Comparison of ENCODE assay signal across 28 cellular contexts in genomic region chr2:24132543-24132942, GRCh38. TPM values are rescaled to one million over a fixed set of nuclear protein-coding genes. Genes with fewer than 3 reads are reported as not detected.
"Had no signal": no experiment of that assay in that cellular context is flagged by ENCODE, and none has a peak within 500 bp of the region (broad histone marks: within the 10 kb centered on the region; RNA-seq: fewer than 3 reads in every experiment).

No MANE protein-coding gene starts in this region.

- H3K27ac ChIP-seq: stomach, suprapubic skin, testis, thoracic aorta, thyroid gland, tibial artery, tibial nerve, transverse colon, upper lobe of left lung, upper lobe of right lung, uterus, vagina had no signal

- H3K4me1 Mint-ChIP-seq: stimulated activated effector memory CD8-positive, alpha-beta T cell treated with anti-CD3 and anti-CD28 coated beads, Interleukin-12 subunit alpha, Interleukin-12 subunit beta, amount 100 ng/mL, for 72 hours had no signal

- DNase-seq: stimulated activated CD4-positive, alpha-beta T cell treated with anti-CD3 and anti-CD28 coated beads, Interleukin-2, amount 100 ng/mL, for 24 hours; stimulated activated CD4-positive, alpha-beta T cell treated with anti-CD3 and anti-CD28 coated beads, Interleukin-2, amount 100 ng/mL, for 48 hours; stimulated activated CD4-positive, alpha-beta T cell treated with anti-CD3 and anti-CD28 coated beads, Interleukin-4, amount 100 ng/mL, for 1 hour; stimulated activated CD4-positive, alpha-beta T cell treated with anti-CD3 and anti-CD28 coated beads, Interleukin-4, amount 100 ng/mL, for 24 hours; stimulated activated CD4-positive, alpha-beta T cell treated with anti-CD3 and anti-CD28 coated beads, Interleukin-4, amount 100 ng/mL, for 4 hours; stimulated activated CD8-positive, alpha-beta memory T cell treated with anti-CD3 and anti-CD28 coated beads, Interleukin-4, amount 100 ng/mL, for 48 hours; stimulated activated naive B cell treated with anti-CD40 and anti-IgM and Interleukin-4, amounts not matched to agents 10 μg/mL and 1 μg/mL and 100 μg/mL, for 72 hours; stimulated activated naive CD4-positive, alpha-beta T cell; stimulated activated naive CD4-positive, alpha-beta T cell treated with Interleukin-2 at 50 U/mL for 16 hours; stimulated activated naive CD8-positive, alpha-beta T cell treated with anti-CD3 and anti-CD28 coated beads, Interleukin-15, amount 100 ng/mL, for 72 hours; stimulated activated naive CD8-positive, alpha-beta T cell treated with anti-CD3 and anti-CD28 coated beads, Interleukin-15, Interleukin-2, amounts not matched to agents 100 U/mL and 50 U/mL, for 24 hours; stomach; substantia nigra; testis; thyroid gland; tibial artery; transverse colon; trophoblast cell; upper lobe of left lung; upper lobe of right lung; uterus had no signal

- H3K27me3 Mint-ChIP-seq: stimulated activated naive B cell treated with anti-CD40 and anti-IgM and Interleukin-4, amounts not matched to agents 10 μg/mL and 1 μg/mL and 100 μg/mL, for 72 hours; stimulated activated naive CD8-positive, alpha-beta T cell treated with anti-CD3 and anti-CD28 coated beads, Interleukin-15, amount 100 ng/mL, for 72 hours; stimulated activated naive CD8-positive, alpha-beta T cell treated with anti-CD3 and anti-CD28 coated beads, Interleukin-15, Interleukin-2, amounts not matched to agents 100 ng/mL and 50 ng/mL, for 24 hours had no signal

- H3K4me3 Mint-ChIP-seq: stimulated activated effector memory CD8-positive, alpha-beta T cell treated with anti-CD3 and anti-CD28 coated beads, Interleukin-12 subunit alpha, Interleukin-12 subunit beta, amount 100 ng/mL, for 72 hours; stimulated activated naive B cell treated with anti-CD40 and anti-IgM and Interleukin-4, amounts not matched to agents 10 μg/mL and 1 μg/mL and 100 μg/mL, for 72 hours; stimulated activated naive CD8-positive, alpha-beta T cell treated with anti-CD3 and anti-CD28 coated beads, Interleukin-15, amount 100 ng/mL, for 72 hours; stimulated activated naive CD8-positive, alpha-beta T cell treated with anti-CD3 and anti-CD28 coated beads, Interleukin-15, Interleukin-2, amounts not matched to agents 100 ng/mL and 50 ng/mL, for 24 hours had no signal

- H3K4me3 ChIP-seq: stomach, suprapubic skin, testis, thoracic aorta, thyroid gland, tibial artery, tibial nerve, transverse colon, upper lobe of left lung, upper lobe of right lung, uterus, vagina had no signal

- FAIRE-seq: urothelium cell line had no signal

- H3K9me3 Mint-ChIP-seq: stimulated activated effector memory CD8-positive, alpha-beta T cell treated with anti-CD3 and anti-CD28 coated beads, Interleukin-12 subunit alpha, Interleukin-12 subunit beta, amount 100 ng/mL, for 72 hours had no signal

- H3K36me3 ChIP-seq: stomach, suprapubic skin, thoracic aorta, thyroid gland, tibial artery, upper lobe of left lung, upper lobe of right lung, uterus, vagina had no signal

- H3K27ac Mint-ChIP-seq: stimulated activated effector memory CD8-positive, alpha-beta T cell treated with anti-CD3 and anti-CD28 coated beads, Interleukin-12 subunit alpha, Interleukin-12 subunit beta, amount 100 ng/mL, for 72 hours; stimulated activated naive B cell treated with anti-CD40 and anti-IgM and Interleukin-4, amounts not matched to agents 10 μg/mL and 1 μg/mL and 100 μg/mL, for 72 hours; stimulated activated naive CD8-positive, alpha-beta T cell treated with anti-CD3 and anti-CD28 coated beads, Interleukin-15, amount 100 ng/mL, for 72 hours; stimulated activated naive CD8-positive, alpha-beta T cell treated with anti-CD3 and anti-CD28 coated beads, Interleukin-15, Interleukin-2, amounts not matched to agents 100 ng/mL and 50 ng/mL, for 24 hours had no signal

- ATAC-seq: stimulated activated effector memory CD8-positive, alpha-beta T cell treated with anti-CD3 and anti-CD28 coated beads, Interleukin-12 subunit alpha, Interleukin-12 subunit beta, amount 100 ng/mL, for 72 hours; stimulated activated naive B cell treated with anti-CD40 and anti-IgM and Interleukin-4, amounts not matched to agents 10 μg/mL and 1 μg/mL and 100 μg/mL, for 72 hours; stimulated activated naive CD8-positive, alpha-beta T cell treated with anti-CD3 and anti-CD28 coated beads, Interleukin-15, amount 100 ng/mL, for 72 hours; stimulated activated naive CD8-positive, alpha-beta T cell treated with anti-CD3 and anti-CD28 coated beads, Interleukin-15, Interleukin-2, amounts not matched to agents 100 U/mL and 50 U/mL, for 24 hours; upper lobe of right lung had no signal

- H3K9me3 ChIP-seq: suprapubic skin, testis, thoracic aorta, thyroid gland, upper lobe of right lung, uterus, vagina had no signal

- H3K4me1 ChIP-seq: stomach, suprapubic skin, testis, thyroid gland, tibial artery, transverse colon, upper lobe of left lung, upper lobe of right lung, uterus, vagina had no signal

- H3K27me3 ChIP-seq: stomach, suprapubic skin, testis, thyroid gland, tibial artery, tibial nerve, transverse colon, upper lobe of left lung, upper lobe of right lung, uterus, vagina had no signal

RNA-seq across cellular contexts. Expression of gene PFN4, which starts 9.4 kb away (rescaled TPM):
- total RNA-seq: vagina had no signal
